ENCODE assay signal across 27 cellular contexts in genomic region chr12:104576178-104576778, GRCh38.
"Had no signal": no experiment of that assay in that cellular context is flagged by ENCODE, and none has a peak within 500 bp of the region (broad histone marks: within the 10 kb centered on the region; RNA-seq: fewer than 3 reads in every experiment).

No MANE protein-coding gene starts in this region.

- H3K9me3 Mint-ChIP-seq: stimulated activated effector memory CD8-positive, alpha-beta T cell treated with anti-CD3 and anti-CD28 coated beads, Interleukin-12 subunit alpha, Interleukin-12 subunit beta, amount 100 ng/mL, for 72 hours had no signal

- H3K27me3 ChIP-seq: esophagus squamous epithelium, heart right ventricle, ovary, stomach, thyroid gland, upper lobe of left lung had no signal

- ATAC-seq: activated CD4-positive, CD25-positive, alpha-beta regulatory T cell treated with anti-CD3 and anti-CD28 coated beads, Interleukin-2, amount 50 U/mL, for 24 hours; activated naive CD4-positive, alpha-beta T cell treated with anti-CD3 and anti-CD28 coated beads, Interleukin-2, amount 50 U/mL, for 72 hours; heart right ventricle; sciatic nerve; stimulated activated effector memory CD8-positive, alpha-beta T cell treated with anti-CD3 and anti-CD28 coated beads, Interleukin-12 subunit alpha, Interleukin-12 subunit beta, amount 100 ng/mL, for 72 hours; T-helper 17 cell had no signal

- H3K9me3 ChIP-seq: esophagus squamous epithelium, heart right ventricle, ovary, stomach, thyroid gland, upper lobe of left lung had no signal

- DNase-seq: activated CD4-positive, alpha-beta memory T cell treated with anti-CD3 and anti-CD28 coated beads for 36 hours; activated CD4-positive, alpha-beta T cell treated with anti-CD3 and anti-CD28 coated beads, Interleukin-2, amount 10 ng/mL, durations not matched to agents 24 days and 14 days; activated naive CD4-positive, alpha-beta T cell; activated T-cell treated with anti-CD3 and anti-CD28 coated beads, Interleukin-2, amount 50 U/mL, for 48 hours; dermis blood vessel endothelial cell; effector CD8-positive, alpha-beta T cell; esophagus squamous epithelium; foreskin melanocyte; heart right ventricle; ovary; stimulated activated CD4-positive, alpha-beta T cell treated with anti-CD3 and anti-CD28 coated beads, Interleukin-12 subunit alpha, Interleukin-12 subunit beta, amount 100 ng/mL, for 4 hours; stimulated activated CD4-positive, alpha-beta T cell treated with anti-CD3 and anti-CD28 coated beads, Interleukin-4, amount 100 ng/mL, for 1 hour; stomach; T-helper 17 cell; T1000; thyroid gland; upper lobe of left lung; WERI-Rb-1 had no signal

- H3K27ac ChIP-seq: epithelial cell of prostate, esophagus squamous epithelium, heart right ventricle, ovary, skin epidermis, stomach, thyroid gland, upper lobe of left lung, WERI-Rb-1 had no signal

- H3K36me3 ChIP-seq: esophagus squamous epithelium, heart right ventricle, ovary, stomach, thyroid gland, upper lobe of left lung, WERI-Rb-1 had no signal

- H3K27me3 Mint-ChIP-seq: activated CD4-positive, alpha-beta memory T cell treated with anti-CD3 and anti-CD28 coated beads for 36 hours; activated CD4-positive, alpha-beta T cell treated with anti-CD3 and anti-CD28 coated beads, Interleukin-2, amount 10 ng/mL, durations not matched to agents 24 days and 14 days; T-helper 17 cell had no signal

- H3K4me3 Mint-ChIP-seq: activated CD4-positive, alpha-beta memory T cell treated with anti-CD3 and anti-CD28 coated beads for 36 hours; activated CD4-positive, alpha-beta T cell treated with anti-CD3 and anti-CD28 coated beads, Interleukin-2, amount 10 ng/mL, durations not matched to agents 24 days and 14 days; nephron; stimulated activated effector memory CD8-positive, alpha-beta T cell treated with anti-CD3 and anti-CD28 coated beads, Interleukin-12 subunit alpha, Interleukin-12 subunit beta, amount 100 ng/mL, for 72 hours; T-helper 17 cell had no signal

- H3K4me3 ChIP-seq: esophagus squamous epithelium, heart right ventricle, ovary, skin epidermis, stomach, thyroid gland, upper lobe of left lung had no signal

- H3K27ac Mint-ChIP-seq: activated CD4-positive, alpha-beta memory T cell treated with anti-CD3 and anti-CD28 coated beads for 36 hours; activated CD4-positive, alpha-beta T cell treated with anti-CD3 and anti-CD28 coated beads, Interleukin-2, amount 10 ng/mL, durations not matched to agents 24 days and 14 days; activated naive CD4-positive, alpha-beta T cell treated with anti-CD3 and anti-CD28 coated beads, Interleukin-2, amount 50 U/mL, for 72 hours; nephron had no signal

- FAIRE-seq: colon, endometrium had no signal
